In genomic region chr22:32044477-32044876, GRCh38 we compare ENCODE assay signal across 23 cellular contexts. TPM values are rescaled to one million over a fixed set of nuclear protein-coding genes. Genes with fewer than 3 reads are reported as not detected.
DNase-seq lines count a peak whose midpoint lies in the region; ATAC-seq and TF ChIP-seq lines count a peak whose summit lies in the region.
"Had no signal": no experiment of that assay in that cellular context is flagged by ENCODE, and none has a peak within 500 bp of the region (broad histone marks: within the 10 kb centered on the region; RNA-seq: fewer than 3 reads in every experiment).

No MANE protein-coding gene starts in this region.

- no peak for DNase-seq in BE2C
- DNase-seq in activated naive CD4-positive, alpha-beta T cell treated with anti-CD3 and anti-CD28 coated beads, Interleukin-2, amount 50 U/mL, for 16 hours: no peak
- DNase-seq: AML-193; C1 segment of cervical spinal cord; CD8-positive, alpha-beta memory T cell; GF-D8; NCI-H1048; NCI-H1694; NCI-H446 treated with DMSO at 0.1 percent for 48 hours; NCI-H526; PC-9; SHP77 had no signal

- H3K9me3 ChIP-seq in mucosa of rectum (ENCODE audit: control insufficient read depth in 2 of 2, low read length in 2 of 2): no peaks in the 10 kb centered on the region
- no peaks in the 10 kb centered on the region for H3K9me3 ChIP-seq in skeletal muscle tissue (ENCODE audit: control insufficient read depth in 3 of 3, low read length in 3 of 3)
- H3K9me3 ChIP-seq in BE2C: no peaks in the 10 kb centered on the region
- H3K9me3 ChIP-seq: A549 had no signal

- no peak for TF ChIP-seq CTCF in VCaP (conservative IDR thresholded peaks at IDR 0.05)
- no peak for TF ChIP-seq CTCF in BE2C (IDR thresholded peaks at IDR 0.05; ENCODE audit: low read depth, low read length)

- H3K4me3 ChIP-seq in mucosa of rectum (ENCODE audit: low read length in 2 of 2) (no peak overlapping the region), skeletal muscle tissue (ENCODE audit: low read length in 3 of 3) (no peak overlapping the region), BE2C (ENCODE audit: low read depth, low read length) (no peak overlapping the region)
- H3K4me3 ChIP-seq: A549, PC-9 had no signal

- peak overlapping the region; percentile 22 for H3K27ac ChIP-seq in VCaP
- peak overlapping the region; percentile 87 to 88 for H3K27ac ChIP-seq in mucosa of rectum (ENCODE audit: low read depth in 2 of 2, low read length in 2 of 2)
- peak overlapping the region; percentile 32 for H3K27ac ChIP-seq in skeletal muscle tissue (ENCODE audit: low read depth, low read length)
- H3K27ac ChIP-seq: A549, HL-60, KMS-11, PC-9, RWPE1 had no signal

- H3K27me3 ChIP-seq in mucosa of rectum (ENCODE audit: control insufficient read depth in 2 of 2, insufficient read depth in 2 of 2, low read length in 2 of 2) (peaks cover 0 to 4% of the 10 kb centered on the region in 2 donors), skeletal muscle tissue (ENCODE audit: control insufficient read depth in 3 of 3, insufficient read depth in 3 of 3, low read length in 3 of 3) (peaks cover 6 to 9% (median 7%) of the 10 kb centered on the region in 3 donors), BE2C (no peaks in the 10 kb centered on the region)

- no peaks in the 10 kb centered on the region for H3K36me3 ChIP-seq in mucosa of rectum (ENCODE audit: control insufficient read depth in 2 of 2, insufficient read depth in 2 of 2, low read length in 2 of 2)
- H3K36me3 ChIP-seq in skeletal muscle tissue (ENCODE audit: control insufficient read depth in 3 of 3, insufficient read depth in 3 of 3, low read length in 3 of 3): no peaks in the 10 kb centered on the region
- no peaks in the 10 kb centered on the region for H3K36me3 ChIP-seq in BE2C

- H3K4me1 ChIP-seq in mucosa of rectum (ENCODE audit: control insufficient read depth in 2 of 2, insufficient read depth in 2 of 2, low read length in 2 of 2) (peaks cover 17 to 28% of the 10 kb centered on the region in 2 donors), skeletal muscle tissue (ENCODE audit: control insufficient read depth in 3 of 3, insufficient read depth in 3 of 3, low read length in 3 of 3) (peaks cover 6 to 19% (median 13%) of the 10 kb centered on the region in 3 donors), BE2C (no peaks in the 10 kb centered on the region)
- H3K4me1 ChIP-seq: A549 had no signal

- peak overlapping the region in 1 of 2 donors; percentile 6 for H3K9ac ChIP-seq in mucosa of rectum (ENCODE audit: low read depth in 1 of 2, low read length in 2 of 2)
- H3K9ac ChIP-seq in skeletal muscle tissue (ENCODE audit: low read depth in 1 of 3, low read length in 3 of 3): no peak overlapping the region
- H3K9ac ChIP-seq: KMS-11 had no signal

- ATAC-seq in GM21515 (IDR thresholded peaks at IDR 0.05; ENCODE audit: unreplicated experiment) (no peak), GM18867 (IDR thresholded peaks at IDR 0.05; ENCODE audit: unreplicated experiment) (no peak)
- ATAC-seq: A549 had no signal

RNA-seq across cellular contexts. Expression of gene SLC5A1, which starts 1.4 kb away (rescaled TPM):
- 2.1 TPM for total RNA-seq in skeletal muscle tissue
- polyA plus RNA-seq in BE2C (2012; ENCODE audit: insufficient read depth, insufficient read length, low read depth): not detected
- total RNA-seq: CD8-positive, alpha-beta memory T cell; H1; PC-9 had no signal
- polyA plus RNA-seq: CD8-positive, alpha-beta memory T cell; IgD-negative memory B cell had no signal

Comparison
In these comparisons a context has a peak if more than half of its experiments do, and no peak if none do; other contexts are left out.
1. H3K27ac ChIP-seq: peak in every context shown above with its lines; median percentile 88 in mucosa of rectum; 32 in skeletal muscle tissue; 22 in VCaP.